2 cellular contexts compared by ENCODE assay signal in the genomic region with DNA sequence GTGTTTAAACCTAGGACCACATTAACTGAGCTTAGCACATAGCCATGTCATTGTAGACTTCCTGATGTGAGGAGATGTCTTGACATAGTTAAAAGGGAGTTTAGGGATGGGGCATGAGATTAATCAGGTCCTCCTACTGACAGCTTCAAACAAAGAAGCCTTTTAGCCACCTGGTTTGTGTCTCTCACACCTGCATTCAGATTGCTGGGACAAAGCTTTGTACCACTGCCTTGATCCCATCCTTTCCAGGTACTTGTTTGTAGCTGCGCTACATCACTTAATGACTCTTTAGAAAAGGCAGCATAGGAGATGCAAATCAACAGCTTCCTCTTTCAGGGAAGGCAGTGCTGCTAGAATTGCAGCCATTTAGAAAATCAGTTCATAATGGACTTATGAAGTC.
TF ChIP-seq lines count a peak whose summit lies in the region.

No MANE protein-coding gene starts in this region.

TF ChIP-seq in GM23338, 12 proteins besides CTCF, POLR2A, EP300 and RAD21:
- TF ChIP-seq ZNF114 (CRISPR knock-in tag; IDR thresholded peaks at IDR 0.05) (no peak), NANOG (IDR thresholded peaks at IDR 0.05; ENCODE audit: borderline replicate concordance) (no peak), POLR2AphosphoS5 (IDR thresholded peaks at IDR 0.05; ENCODE audit: low read depth) (no peak), REST (IDR thresholded peaks at IDR 0.05; ENCODE audit: unreplicated experiment) (no peak)
- TF ChIP-seq, protein P1, sequence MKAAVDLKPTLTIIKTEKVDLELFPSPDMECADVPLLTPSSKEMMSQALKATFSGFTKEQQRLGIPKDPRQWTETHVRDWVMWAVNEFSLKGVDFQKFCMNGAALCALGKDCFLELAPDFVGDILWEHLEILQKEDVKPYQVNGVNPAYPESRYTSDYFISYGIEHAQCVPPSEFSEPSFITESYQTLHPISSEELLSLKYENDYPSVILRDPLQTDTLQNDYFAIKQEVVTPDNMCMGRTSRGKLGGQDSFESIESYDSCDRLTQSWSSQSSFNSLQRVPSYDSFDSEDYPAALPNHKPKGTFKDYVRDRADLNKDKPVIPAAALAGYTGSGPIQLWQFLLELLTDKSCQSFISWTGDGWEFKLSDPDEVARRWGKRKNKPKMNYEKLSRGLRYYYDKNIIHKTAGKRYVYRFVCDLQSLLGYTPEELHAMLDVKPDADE (IDR thresholded peaks at IDR 0.05), result no peak

TF ChIP-seq in H1, 55 proteins besides CTCF, POLR2A, EP300 and RAD21:
- TF ChIP-seq YY1 (IDR thresholded peaks at IDR 0.05; ENCODE audit: low read depth, low read length) (no peak), TAF1 (IDR thresholded peaks at IDR 0.05; ENCODE audit: low read depth, low read length) (no peak), POU5F1 (IDR thresholded peaks at IDR 0.05; ENCODE audit: low read depth, low read length) (no peak), BCL11A (IDR thresholded peaks at IDR 0.05; ENCODE audit: low read depth in 2 of 2, low read length in 2 of 2) (no peak), SP2 (IDR thresholded peaks at IDR 0.05; ENCODE audit: low read length) (no peak), CHD1 (IDR thresholded peaks at IDR 0.05; ENCODE audit: low read depth, low read length) (no peak), E2F6 (IDR thresholded peaks at IDR 0.05) (no peak), KDM4A (IDR thresholded peaks at IDR 0.05; ENCODE audit: low read depth, low read length, severe bottlenecking) (no peak), GTF2F1 (IDR thresholded peaks at IDR 0.05; ENCODE audit: borderline replicate concordance, low read depth, low read length) (no peak), JUND (IDR thresholded peaks at IDR 0.05; ENCODE audit: low read length) (no peak), ZNF274 (IDR thresholded peaks at IDR 0.05; ENCODE audit: borderline replicate concordance, extremely low read depth, low read length) (no peak), ATF2 (IDR thresholded peaks at IDR 0.05; ENCODE audit: low read length) (no peak), SP1 (IDR thresholded peaks at IDR 0.05; ENCODE audit: low read depth, low read length) (no peak)
